18 cellular contexts compared by ENCODE assay signal in the genomic region with DNA sequence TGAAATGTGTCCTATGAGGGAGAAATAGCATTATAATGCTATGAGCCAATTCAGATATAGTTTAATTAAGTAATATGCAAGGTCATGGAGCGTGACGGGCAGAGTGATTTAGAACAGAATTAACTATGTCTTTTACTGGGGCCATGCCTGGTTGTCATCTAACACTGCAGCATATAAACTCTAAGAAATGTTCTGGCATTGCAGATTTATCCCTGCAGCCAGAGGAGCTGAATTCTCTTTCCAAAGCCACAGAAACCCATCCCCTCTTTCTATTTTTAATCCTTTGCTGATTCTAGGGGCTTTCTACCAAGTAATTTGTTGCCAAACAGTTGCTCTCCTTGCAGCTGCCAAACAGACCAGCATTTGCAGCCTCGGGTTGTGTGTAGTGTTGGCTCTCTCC.
"Had no signal": no experiment of that assay in that cellular context is flagged by ENCODE, and none has a peak within 500 bp of the region (broad histone marks: within the 10 kb centered on the region; RNA-seq: fewer than 3 reads in every experiment).

No MANE protein-coding gene starts in this region.

- H3K27me3 ChIP-seq: adrenal gland, brain microvascular endothelial cell, spleen, upper lobe of left lung had no signal

- H2AFZ ChIP-seq: parathyroid adenoma had no signal

- H3K27ac ChIP-seq: brain microvascular endothelial cell, epithelial cell of prostate, lower lobe of right lung, parathyroid adenoma, spleen, upper lobe of left lung had no signal

- H3K36me3 ChIP-seq: adrenal gland, brain microvascular endothelial cell, lower lobe of right lung, spleen, upper lobe of left lung had no signal

- H3K9me3 ChIP-seq: lower lobe of right lung, upper lobe of left lung had no signal

- H3K4me1 ChIP-seq: lower lobe of right lung, parathyroid adenoma, spleen, upper lobe of left lung had no signal

- H3K79me2 ChIP-seq: parathyroid adenoma had no signal

- H3K4me3 ChIP-seq: lower lobe of right lung, spleen, upper lobe of left lung had no signal

- ATAC-seq: activated CD4-positive, alpha-beta T cell treated with anti-CD3 and anti-CD28 coated beads for 36 hours; activated CD8-positive, alpha-beta T cell treated with anti-CD3 and anti-CD28 coated beads, Interleukin-2, amount 10 ng/mL, durations not matched to agents 7 days and 5 days; effector memory CD8-positive, alpha-beta T cell; lower lobe of right lung had no signal

- H3K9ac ChIP-seq: parathyroid adenoma had no signal

- DNase-seq: activated CD4-positive, alpha-beta T cell treated with anti-CD3 and anti-CD28 coated beads for 36 hours; activated CD8-positive, alpha-beta memory T cell treated with anti-CD3 and anti-CD28 coated beads, Interleukin-2, amount 50 U/mL, for 48 hours; activated CD8-positive, alpha-beta T cell treated with anti-CD3 and anti-CD28 coated beads, Interleukin-2, amount 10 ng/mL, durations not matched to agents 7 days and 5 days; activated naive CD4-positive, alpha-beta T cell treated with anti-CD3 and anti-CD28 coated beads for 36 hours; adrenal gland; brain microvascular endothelial cell; effector memory CD8-positive, alpha-beta T cell; immature natural killer cell; lower lobe of right lung; midbrain; naive B cell; spleen; stimulated activated CD4-positive, alpha-beta T cell treated with anti-CD3 and anti-CD28 coated beads, Interleukin-1b, Interleukin-23, amount 100 ng/mL, for 48 hours; stimulated activated naive CD4-positive, alpha-beta T cell; T1000; upper lobe of left lung had no signal
